ENCODE assay signal across 1 cellular context in the genomic region with DNA sequence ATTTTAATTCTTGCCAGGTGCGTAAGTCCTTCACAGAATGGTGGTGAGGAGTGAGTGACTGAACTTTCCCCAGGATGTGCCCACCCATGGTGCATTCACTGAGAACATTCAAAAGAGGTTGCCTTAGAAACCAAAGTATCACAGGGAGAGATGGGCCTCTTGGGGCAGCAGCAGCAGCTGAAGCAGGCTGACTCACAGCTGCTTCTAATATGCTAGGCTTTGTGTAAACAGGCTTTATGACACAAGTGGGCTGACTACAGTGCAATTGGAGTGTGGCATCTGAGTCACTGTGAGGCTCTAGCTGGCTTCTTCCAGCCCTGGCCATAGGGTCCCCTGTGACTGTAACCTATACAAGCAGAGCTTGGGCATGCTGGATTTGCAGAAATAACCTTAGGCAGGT.
TF ChIP-seq lines count a peak whose summit lies in the region.

No MANE protein-coding gene starts in this region.

TF ChIP-seq in K562, 482 proteins besides CTCF, POLR2A, EP300 and RAD21:
- TF ChIP-seq ETV6 (IDR thresholded peaks at IDR 0.05; ENCODE audit: borderline replicate concordance in 1 of 2, low read depth in 2 of 2, low read length in 1 of 2) (no peak), ETV6 (CRISPR knock-in tag; IDR thresholded peaks at IDR 0.05; ENCODE audit: borderline replicate concordance) (no peak), FOXA3 (CRISPR knock-in tag; conservative IDR thresholded peaks at IDR 0.05 in 1 of 2, IDR thresholded peaks at IDR 0.05 in 1 of 2) (peak; percentile 78 to 96), TFAP4 (CRISPR knock-in tag; IDR thresholded peaks at IDR 0.05; ENCODE audit: borderline replicate concordance) (peak; percentile 43; the same call in 1 of the 2 replicates), FOSL1 (tag; conservative IDR thresholded peaks at IDR 0.05) (peak; percentile 93), ZNF12 (CRISPR knock-in tag; IDR thresholded peaks at IDR 0.05) (0 out of 2 replicates have a peak, but pooled peaks have one; percentile 36), DPF2 (IDR thresholded peaks at IDR 0.05) (peak; percentile 27; the same call in 1 of the 2 replicates), ATF7 (IDR thresholded peaks at IDR 0.05) (0 out of 2 replicates have a peak, but pooled peaks have one; percentile 23), NCOA2 (IDR thresholded peaks at IDR 0.05; ENCODE audit: partially characterized antibody in 2 of 2) (no peak), JUN (IDR thresholded peaks at IDR 0.05; ENCODE audit: borderline replicate concordance, low read depth, low read length) (peak; percentile 86), JUN (CRISPR knock-in tag; IDR thresholded peaks at IDR 0.05; ENCODE audit: borderline replicate concordance) (no peak), RFX1 (IDR thresholded peaks at IDR 0.05) (peak; percentile 66), RBM25 (IDR thresholded peaks at IDR 0.05; ENCODE audit: low read depth, low read length, severe bottlenecking) (no peak), JUND (IDR thresholded peaks at IDR 0.05; ENCODE audit: borderline replicate concordance, low read depth, low read length) (peak; percentile 70), JUND (tag; IDR thresholded peaks at IDR 0.05; ENCODE audit: borderline replicate concordance, low read depth, low read length) (peak; percentile 65; the same call in 1 of the 3 replicates), ZFPM2 (CRISPR knock-in tag; IDR thresholded peaks at IDR 0.05) (no peak), BHLHE40 (IDR thresholded peaks at IDR 0.05; ENCODE audit: low read length) (peak; percentile 28; the same call in 1 of the 2 replicates), TBP (optimal IDR thresholded peaks at IDR 0.05; ENCODE audit: low read depth, low read length) (no peak), RAD51 (IDR thresholded peaks at IDR 0.05; ENCODE audit: borderline replicate concordance, low read depth) (no peak), ELF4 (CRISPR knock-in tag; IDR thresholded peaks at IDR 0.05) (no peak), CEBPG (CRISPR knock-in tag; IDR thresholded peaks at IDR 0.05) (no peak), CEBPG (tag; conservative IDR thresholded peaks at IDR 0.05 in 1 of 2, IDR thresholded peaks at IDR 0.05 in 1 of 2) (0 out of 4 replicates have a peak, but pooled peaks of 1 of the 2 experiments have one; percentile 14), ARID1B (IDR thresholded peaks at IDR 0.05) (peak; percentile 23; the same call in 1 of the 2 replicates), FOXK2 (conservative IDR thresholded peaks at IDR 0.05 in 1 of 2, IDR thresholded peaks at IDR 0.05 in 1 of 2; ENCODE audit: low read depth in 2 of 2) (peak; percentile 69 to 84; a peak in 3 of 4 replicates), SMARCA4 (IDR thresholded peaks at IDR 0.05) (peak; percentile 26; the same call in 1 of the 2 replicates)
- TF ChIP-seq, protein P1, sequence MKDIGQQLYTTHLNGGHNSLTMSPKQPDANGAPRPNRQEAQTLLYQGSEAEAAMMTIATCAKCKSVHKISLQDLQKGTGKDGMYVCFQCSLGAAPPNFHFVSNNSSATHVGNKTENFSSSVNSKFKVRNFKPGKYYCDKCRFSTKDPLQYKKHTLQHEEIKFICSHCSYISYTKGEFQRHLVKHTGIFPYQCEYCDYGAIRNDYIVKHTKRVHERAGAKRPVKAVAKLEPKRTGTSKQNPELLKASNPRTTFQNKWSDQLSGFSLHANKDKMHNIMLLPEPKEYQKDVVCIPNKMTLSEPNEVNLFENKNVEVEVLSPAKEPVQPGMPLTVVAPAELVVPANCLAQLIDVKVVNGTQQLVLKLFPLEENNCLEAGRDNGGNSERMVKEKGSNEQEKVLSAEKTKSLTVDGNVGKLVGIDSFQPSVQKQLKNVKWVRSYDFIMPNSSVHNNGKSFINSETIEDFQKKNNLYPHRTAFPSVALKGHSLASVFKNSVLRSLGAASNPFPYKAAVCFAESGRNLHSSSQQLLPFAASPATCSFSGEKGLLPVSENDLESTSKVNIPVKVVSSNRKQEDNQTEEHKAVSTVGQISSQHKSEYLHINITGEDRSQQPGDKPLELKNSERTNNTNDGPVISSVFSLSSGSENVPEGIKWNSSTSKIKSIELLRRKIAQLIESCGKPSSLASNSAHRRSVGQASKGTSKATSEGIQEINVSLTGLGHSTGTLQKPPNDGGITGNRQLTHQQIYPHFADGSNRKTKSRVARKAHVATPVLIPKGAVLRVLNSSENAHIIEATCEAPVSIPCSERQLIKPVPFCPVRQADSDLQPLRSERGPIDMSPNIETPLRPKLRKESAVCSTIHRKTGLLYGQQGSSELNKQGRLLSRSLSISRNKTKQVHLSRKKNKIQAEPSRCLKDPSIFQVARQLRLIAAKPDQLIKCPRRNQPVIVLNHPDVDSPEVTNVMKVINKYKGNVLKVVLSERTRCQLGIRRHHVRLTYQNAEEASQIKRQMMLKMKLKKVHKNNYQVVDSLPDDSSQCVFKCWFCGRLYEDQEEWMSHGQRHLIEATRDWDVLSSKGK (CRISPR knock-in tag; IDR thresholded peaks at IDR 0.05) = no peak
- TF ChIP-seq, protein P2, sequence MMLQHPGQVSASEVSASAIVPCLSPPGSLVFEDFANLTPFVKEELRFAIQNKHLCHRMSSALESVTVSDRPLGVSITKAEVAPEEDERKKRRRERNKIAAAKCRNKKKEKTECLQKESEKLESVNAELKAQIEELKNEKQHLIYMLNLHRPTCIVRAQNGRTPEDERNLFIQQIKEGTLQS (IDR thresholded peaks at IDR 0.05) = peak; percentile 79
- TF ChIP-seq, protein P2 (CRISPR knock-in tag; conservative IDR thresholded peaks at IDR 0.05) = no peak
- TF ChIP-seq, protein P3, sequence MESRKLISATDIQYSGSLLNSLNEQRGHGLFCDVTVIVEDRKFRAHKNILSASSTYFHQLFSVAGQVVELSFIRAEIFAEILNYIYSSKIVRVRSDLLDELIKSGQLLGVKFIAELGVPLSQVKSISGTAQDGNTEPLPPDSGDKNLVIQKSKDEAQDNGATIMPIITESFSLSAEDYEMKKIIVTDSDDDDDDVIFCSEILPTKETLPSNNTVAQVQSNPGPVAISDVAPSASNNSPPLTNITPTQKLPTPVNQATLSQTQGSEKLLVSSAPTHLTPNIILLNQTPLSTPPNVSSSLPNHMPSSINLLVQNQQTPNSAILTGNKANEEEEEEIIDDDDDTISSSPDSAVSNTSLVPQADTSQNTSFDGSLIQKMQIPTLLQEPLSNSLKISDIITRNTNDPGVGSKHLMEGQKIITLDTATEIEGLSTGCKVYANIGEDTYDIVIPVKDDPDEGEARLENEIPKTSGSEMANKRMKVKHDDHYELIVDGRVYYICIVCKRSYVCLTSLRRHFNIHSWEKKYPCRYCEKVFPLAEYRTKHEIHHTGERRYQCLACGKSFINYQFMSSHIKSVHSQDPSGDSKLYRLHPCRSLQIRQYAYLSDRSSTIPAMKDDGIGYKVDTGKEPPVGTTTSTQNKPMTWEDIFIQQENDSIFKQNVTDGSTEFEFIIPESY (CRISPR knock-in tag; IDR thresholded peaks at IDR 0.05) = no peak
